ENCODE assay signal across 1 cellular context in genomic region chr3:36991923-36992805, GRCh38.
TF ChIP-seq lines count a peak whose summit lies in the region.

No MANE protein-coding gene starts in this region.

TF ChIP-seq in K562, 482 proteins besides CTCF, POLR2A, EP300 and RAD21 (continued from another document and continues in another):
- TF ChIP-seq NCOA6 (IDR thresholded peaks at IDR 0.05), result no peak
- TF ChIP-seq, protein P1, sequence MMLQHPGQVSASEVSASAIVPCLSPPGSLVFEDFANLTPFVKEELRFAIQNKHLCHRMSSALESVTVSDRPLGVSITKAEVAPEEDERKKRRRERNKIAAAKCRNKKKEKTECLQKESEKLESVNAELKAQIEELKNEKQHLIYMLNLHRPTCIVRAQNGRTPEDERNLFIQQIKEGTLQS (IDR thresholded peaks at IDR 0.05), result peak; percentile 42
- TF ChIP-seq, protein P1 (CRISPR knock-in tag; conservative IDR thresholded peaks at IDR 0.05), result no peak
- TF ChIP-seq ZNF23 (CRISPR knock-in tag; IDR thresholded peaks at IDR 0.05), result no peak
- no peak for TF ChIP-seq FOXM1 (IDR thresholded peaks at IDR 0.05; ENCODE audit: low read depth)
- TF ChIP-seq FOXM1 (CRISPR knock-in tag; IDR thresholded peaks at IDR 0.05; ENCODE audit: low read depth), result no peak; the same call in 1 of the 2 replicates
- peak; percentile 61 for TF ChIP-seq CHD1 (IDR thresholded peaks at IDR 0.05; ENCODE audit: low read length)
- TF ChIP-seq FOXP4 (CRISPR knock-in tag; IDR thresholded peaks at IDR 0.05; ENCODE audit: borderline replicate concordance), result no peak
- 0 out of 2 replicates have a peak, but pooled peaks have one; percentile 37 for TF ChIP-seq ZNF766 (CRISPR knock-in tag; conservative IDR thresholded peaks at IDR 0.05)
- TF ChIP-seq XRCC3 (IDR thresholded peaks at IDR 0.05), result no peak
- no peak for TF ChIP-seq PRDM10 (IDR thresholded peaks at IDR 0.05; ENCODE audit: partially characterized antibody)
- no peak for TF ChIP-seq KLF16 (IDR thresholded peaks at IDR 0.05)
- no peak for TF ChIP-seq ADNP (tag; IDR thresholded peaks at IDR 0.05)
- TF ChIP-seq ZEB2 (IDR thresholded peaks at IDR 0.05), result no peak
- no peak for TF ChIP-seq ZNF695 (CRISPR knock-in tag; IDR thresholded peaks at IDR 0.05)
- TF ChIP-seq MAFG (tag; conservative IDR thresholded peaks at IDR 0.05), result peak; percentile 96
- TF ChIP-seq ID3 (CRISPR knock-in tag; IDR thresholded peaks at IDR 0.05), result no peak
- no peak for TF ChIP-seq ID3 (tag; IDR thresholded peaks at IDR 0.05)
- TF ChIP-seq CBX8 (IDR thresholded peaks at IDR 0.05; ENCODE audit: borderline replicate concordance, extremely low read depth, low read depth, low read length, poor library complexity, severe bottlenecking), result no peak
- TF ChIP-seq ZNF699 (CRISPR knock-in tag; IDR thresholded peaks at IDR 0.05; ENCODE audit: insufficient replicate concordance), result no peak
- no peak for TF ChIP-seq EZH2 (IDR thresholded peaks at IDR 0.05; ENCODE audit: borderline replicate concordance, low read depth, low read length)
- peak; percentile 14; the same call in 1 of the 2 replicates for TF ChIP-seq RERE (CRISPR knock-in tag; IDR thresholded peaks at IDR 0.05; ENCODE audit: borderline replicate concordance)
- no peak; the same call in 1 of the 2 replicates for TF ChIP-seq CREB3 (tag; conservative IDR thresholded peaks at IDR 0.05; ENCODE audit: low read depth)
- TF ChIP-seq, protein P2, sequence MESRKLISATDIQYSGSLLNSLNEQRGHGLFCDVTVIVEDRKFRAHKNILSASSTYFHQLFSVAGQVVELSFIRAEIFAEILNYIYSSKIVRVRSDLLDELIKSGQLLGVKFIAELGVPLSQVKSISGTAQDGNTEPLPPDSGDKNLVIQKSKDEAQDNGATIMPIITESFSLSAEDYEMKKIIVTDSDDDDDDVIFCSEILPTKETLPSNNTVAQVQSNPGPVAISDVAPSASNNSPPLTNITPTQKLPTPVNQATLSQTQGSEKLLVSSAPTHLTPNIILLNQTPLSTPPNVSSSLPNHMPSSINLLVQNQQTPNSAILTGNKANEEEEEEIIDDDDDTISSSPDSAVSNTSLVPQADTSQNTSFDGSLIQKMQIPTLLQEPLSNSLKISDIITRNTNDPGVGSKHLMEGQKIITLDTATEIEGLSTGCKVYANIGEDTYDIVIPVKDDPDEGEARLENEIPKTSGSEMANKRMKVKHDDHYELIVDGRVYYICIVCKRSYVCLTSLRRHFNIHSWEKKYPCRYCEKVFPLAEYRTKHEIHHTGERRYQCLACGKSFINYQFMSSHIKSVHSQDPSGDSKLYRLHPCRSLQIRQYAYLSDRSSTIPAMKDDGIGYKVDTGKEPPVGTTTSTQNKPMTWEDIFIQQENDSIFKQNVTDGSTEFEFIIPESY (CRISPR knock-in tag; IDR thresholded peaks at IDR 0.05), result no peak; the same call in 1 of the 2 replicates
- TF ChIP-seq ZNF212 (CRISPR knock-in tag; IDR thresholded peaks at IDR 0.05), result no peak
- TF ChIP-seq OTX1 (CRISPR knock-in tag; IDR thresholded peaks at IDR 0.05), result no peak
- TF ChIP-seq, protein P3, sequence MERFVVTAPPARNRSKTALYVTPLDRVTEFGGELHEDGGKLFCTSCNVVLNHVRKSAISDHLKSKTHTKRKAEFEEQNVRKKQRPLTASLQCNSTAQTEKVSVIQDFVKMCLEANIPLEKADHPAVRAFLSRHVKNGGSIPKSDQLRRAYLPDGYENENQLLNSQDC (CRISPR knock-in tag; IDR thresholded peaks at IDR 0.05), result no peak
- TF ChIP-seq PRMT5 (CRISPR knock-in tag; IDR thresholded peaks at IDR 0.05), result no peak
- no peak for TF ChIP-seq GTF2A2 (tag; IDR thresholded peaks at IDR 0.05)
- peak; percentile 67; the same call in 1 of the 2 replicates for TF ChIP-seq TARDBP (IDR thresholded peaks at IDR 0.05)
- TF ChIP-seq, protein P4, sequence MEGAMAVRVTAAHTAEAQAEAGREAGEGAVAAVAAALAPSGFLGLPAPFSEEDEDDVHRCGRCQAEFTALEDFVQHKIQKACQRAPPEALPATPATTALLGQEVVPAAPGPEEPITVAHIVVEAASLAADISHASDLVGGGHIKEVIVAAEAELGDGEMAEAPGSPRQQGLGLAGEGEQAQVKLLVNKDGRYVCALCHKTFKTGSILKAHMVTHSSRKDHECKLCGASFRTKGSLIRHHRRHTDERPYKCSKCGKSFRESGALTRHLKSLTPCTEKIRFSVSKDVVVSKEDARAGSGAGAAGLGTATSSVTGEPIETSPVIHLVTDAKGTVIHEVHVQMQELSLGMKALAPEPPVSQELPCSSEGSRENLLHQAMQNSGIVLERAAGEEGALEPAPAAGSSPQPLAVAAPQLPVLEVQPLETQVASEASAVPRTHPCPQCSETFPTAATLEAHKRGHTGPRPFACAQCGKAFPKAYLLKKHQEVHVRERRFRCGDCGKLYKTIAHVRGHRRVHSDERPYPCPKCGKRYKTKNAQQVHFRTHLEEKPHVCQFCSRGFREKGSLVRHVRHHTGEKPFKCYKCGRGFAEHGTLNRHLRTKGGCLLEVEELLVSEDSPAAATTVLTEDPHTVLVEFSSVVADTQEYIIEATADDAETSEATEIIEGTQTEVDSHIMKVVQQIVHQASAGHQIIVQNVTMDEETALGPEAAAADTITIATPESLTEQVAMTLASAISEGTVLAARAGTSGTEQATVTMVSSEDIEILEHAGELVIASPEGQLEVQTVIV (CRISPR knock-in tag; IDR thresholded peaks at IDR 0.05; ENCODE audit: borderline replicate concordance), result no peak
- TF ChIP-seq KDM4B (IDR thresholded peaks at IDR 0.05; ENCODE audit: borderline replicate concordance in 2 of 2, low read depth in 1 of 2), result no peak
- no peak for TF ChIP-seq MTA2 (IDR thresholded peaks at IDR 0.05; ENCODE audit: low read depth)
- TF ChIP-seq GTF2F1 (IDR thresholded peaks at IDR 0.05; ENCODE audit: low read depth, low read length), result no peak
- TF ChIP-seq ZC3H4 (CRISPR knock-in tag; IDR thresholded peaks at IDR 0.05; ENCODE audit: borderline replicate concordance), result 0 out of 2 replicates have a peak, but pooled peaks have one; percentile 77
- TF ChIP-seq ZNF584 (CRISPR knock-in tag; IDR thresholded peaks at IDR 0.05; ENCODE audit: low read depth), result no peak
- TF ChIP-seq, protein P5, sequence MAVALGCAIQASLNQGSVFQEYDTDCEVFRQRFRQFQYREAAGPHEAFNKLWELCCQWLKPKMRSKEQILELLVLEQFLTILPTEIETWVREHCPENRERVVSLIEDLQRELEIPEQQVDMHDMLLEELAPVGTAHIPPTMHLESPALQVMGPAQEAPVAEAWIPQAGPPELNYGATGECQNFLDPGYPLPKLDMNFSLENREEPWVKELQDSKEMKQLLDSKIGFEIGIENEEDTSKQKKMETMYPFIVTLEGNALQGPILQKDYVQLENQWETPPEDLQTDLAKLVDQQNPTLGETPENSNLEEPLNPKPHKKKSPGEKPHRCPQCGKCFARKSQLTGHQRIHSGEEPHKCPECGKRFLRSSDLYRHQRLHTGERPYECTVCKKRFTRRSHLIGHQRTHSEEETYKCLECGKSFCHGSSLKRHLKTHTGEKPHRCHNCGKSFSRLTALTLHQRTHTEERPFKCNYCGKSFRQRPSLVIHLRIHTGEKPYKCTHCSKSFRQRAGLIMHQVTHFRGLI (CRISPR knock-in tag; IDR thresholded peaks at IDR 0.05), result no peak
- TF ChIP-seq SUPT5H (IDR thresholded peaks at IDR 0.05), result no peak
- TF ChIP-seq SMC3 (conservative IDR thresholded peaks at IDR 0.05; ENCODE audit: insufficient read depth, low read depth, low read length), result no peak
- no peak for TF ChIP-seq ELF1 (tag; IDR thresholded peaks at IDR 0.05)
- TF ChIP-seq ZNF253 (CRISPR knock-in tag; conservative IDR thresholded peaks at IDR 0.05), result no peak
- TF ChIP-seq GABPB2 (CRISPR knock-in tag; conservative IDR thresholded peaks at IDR 0.05), result no peak
- TF ChIP-seq BRD9 (IDR thresholded peaks at IDR 0.05; ENCODE audit: low read depth, partially characterized antibody), result no peak
- TF ChIP-seq ARID1B (IDR thresholded peaks at IDR 0.05), result 0 out of 2 replicates have a peak, but pooled peaks have one; percentile 38
- no peak for TF ChIP-seq NRF1 (conservative IDR thresholded peaks at IDR 0.05 in 1 of 2, IDR thresholded peaks at IDR 0.05 in 1 of 2)
- TF ChIP-seq PYGO2 (tag; IDR thresholded peaks at IDR 0.05), result no peak
- no peak for TF ChIP-seq ZNF436 (CRISPR knock-in tag; IDR thresholded peaks at IDR 0.05)
- no peak for TF ChIP-seq ZNF75A (CRISPR knock-in tag; IDR thresholded peaks at IDR 0.05)
